Comparison of ENCODE assay signal across 1 cellular context in the genomic region with DNA sequence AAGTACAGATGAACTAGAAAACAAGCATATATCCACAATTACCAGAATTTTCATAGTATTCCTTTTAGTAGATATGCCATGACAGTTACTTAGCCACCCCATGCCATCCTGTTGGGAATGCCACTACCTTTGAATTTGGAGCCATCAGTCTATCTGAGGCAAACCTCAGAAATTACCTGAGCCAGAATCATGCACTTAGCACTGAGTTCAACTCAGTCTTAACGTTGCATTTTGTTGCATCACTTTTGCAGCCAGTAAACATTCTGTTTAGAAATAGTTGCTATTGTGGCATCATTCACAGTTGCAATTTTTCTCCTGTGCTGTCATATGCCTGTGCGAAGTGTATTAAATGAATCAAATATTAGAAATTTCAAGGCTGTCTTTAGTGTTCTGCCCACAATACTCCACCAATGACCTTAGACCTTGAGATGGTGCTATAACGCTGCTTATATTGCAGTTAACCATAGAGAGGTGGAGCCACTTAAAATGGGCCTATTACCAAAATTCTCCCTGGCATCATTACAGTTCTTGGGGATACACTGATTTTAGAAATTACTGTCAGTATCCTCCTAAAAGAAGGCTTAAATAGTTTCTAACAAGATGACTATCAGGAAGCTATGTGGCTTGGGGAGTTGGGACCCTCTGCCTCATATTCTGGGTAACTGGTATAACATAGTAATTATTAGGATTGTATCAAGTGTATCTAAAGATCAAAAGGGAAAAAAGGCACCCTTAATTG.
TF ChIP-seq lines count a peak whose summit lies in the region.

No MANE protein-coding gene starts in this region.

TF ChIP-seq in IMR-90, 13 proteins besides CTCF, POLR2A, EP300 and RAD21:
- TF ChIP-seq CEBPB (IDR thresholded peaks at IDR 0.05; ENCODE audit: low read depth, low read length), result peak; percentile 50; the same call in 1 of the 2 replicates
- no peak for TF ChIP-seq BHLHE40 (IDR thresholded peaks at IDR 0.05; ENCODE audit: low read depth, low read length)
